24 cellular contexts compared by ENCODE assay signal in genomic region chr2:231764124-231764523, GRCh38.
"Had no signal": no experiment of that assay in that cellular context is flagged by ENCODE, and none has a peak within 500 bp of the region (broad histone marks: within the 10 kb centered on the region; RNA-seq: fewer than 3 reads in every experiment).

No MANE protein-coding gene starts in this region.

- H3K4me2 ChIP-seq: hepatocyte had no signal

- H3K4me3 Mint-ChIP-seq: endodermal cell; naive thymus-derived CD8-positive, alpha-beta T cell; nephron progenitor cell; stimulated activated memory B cell treated with anti-CD40 and anti-IgM and Interleukin-4, amounts not matched to agents 10 μg/mL and 1 μg/mL and 100 μg/mL, for 72 hours had no signal

- H3K79me2 ChIP-seq: hepatocyte had no signal

- H3K4me3 ChIP-seq: esophagus muscularis mucosa, gastroesophageal sphincter, heart left ventricle, hepatocyte, lung, pancreas, skin epidermis, spleen, testis, tibial nerve, upper lobe of left lung, uterus had no signal

- H2AFZ ChIP-seq: hepatocyte had no signal

- H3K4me1 ChIP-seq: foreskin keratinocyte, gastroesophageal sphincter, pancreas, testis, tibial nerve, upper lobe of left lung, uterus had no signal

- H3K27me3 ChIP-seq: dorsolateral prefrontal cortex, esophagus muscularis mucosa, foreskin keratinocyte, gastroesophageal sphincter, heart left ventricle, hepatocyte, pancreas, spleen, testis, tibial nerve, upper lobe of left lung, uterus had no signal

- H3K9me3 Mint-ChIP-seq: endodermal cell; naive thymus-derived CD8-positive, alpha-beta T cell; nephron progenitor cell; stimulated activated memory B cell treated with anti-CD40 and anti-IgM and Interleukin-4, amounts not matched to agents 10 μg/mL and 1 μg/mL and 100 μg/mL, for 72 hours had no signal

- H3K27me3 Mint-ChIP-seq: naive thymus-derived CD8-positive, alpha-beta T cell; stimulated activated memory B cell treated with anti-CD40 and anti-IgM and Interleukin-4, amounts not matched to agents 10 μg/mL and 1 μg/mL and 100 μg/mL, for 72 hours had no signal

- H3K27ac ChIP-seq: esophagus muscularis mucosa, foreskin keratinocyte, gastroesophageal sphincter, heart left ventricle, hepatocyte, pancreas, skin epidermis, spleen, testis, tibial nerve, upper lobe of left lung, uterus had no signal

- H3K27ac Mint-ChIP-seq: endodermal cell; stimulated activated memory B cell treated with anti-CD40 and anti-IgM and Interleukin-4, amounts not matched to agents 10 μg/mL and 1 μg/mL and 100 μg/mL, for 72 hours had no signal

- ATAC-seq: foreskin keratinocyte; gastroesophageal sphincter; heart left ventricle; left lobe of liver; naive thymus-derived CD8-positive, alpha-beta T cell; pancreas; stimulated activated memory B cell treated with anti-CD40 and anti-IgM and Interleukin-4, amounts not matched to agents 10 μg/mL and 1 μg/mL and 100 μg/mL, for 72 hours; stimulated activated naive CD8-positive, alpha-beta T cell treated with anti-CD3 and anti-CD28 coated beads, Interleukin-15, Interleukin-2, amounts not matched to agents 100 U/mL and 50 U/mL, for 24 hours had no signal

- H3K36me3 ChIP-seq: esophagus muscularis mucosa, gastroesophageal sphincter, heart left ventricle, pancreas, tibial nerve, upper lobe of left lung, uterus had no signal

- DNase-seq: effector CD4-positive, alpha-beta T cell; endodermal cell; foreskin keratinocyte; heart left ventricle; kidney; naive thymus-derived CD8-positive, alpha-beta T cell; nephron progenitor cell; pancreas; retina; spleen; stimulated activated CD4-positive, alpha-beta T cell treated with anti-CD3 and anti-CD28 coated beads, Interleukin-4, amount 100 ng/mL, for 4 hours; stimulated activated naive CD8-positive, alpha-beta T cell treated with anti-CD3 and anti-CD28 coated beads, Interleukin-15, Interleukin-2, amounts not matched to agents 100 U/mL and 50 U/mL, for 24 hours; testis; upper lobe of left lung; uterus had no signal
